ENCODE assay signal across 31 cellular contexts in genomic region chr7:138032775-138033174, GRCh38. TPM values are rescaled to one million over a fixed set of nuclear protein-coding genes. Genes with fewer than 3 reads are reported as not detected.
"Had no signal": no experiment of that assay in that cellular context is flagged by ENCODE, and none has a peak within 500 bp of the region (broad histone marks: within the 10 kb centered on the region; RNA-seq: fewer than 3 reads in every experiment).

No MANE protein-coding gene starts in this region.

- H3K79me2 ChIP-seq: hepatocyte had no signal

- H3K27me3 Mint-ChIP-seq: type B pancreatic cell had no signal

- H3K4me3 Mint-ChIP-seq: activated B cell treated with CpG ODN at 0.5 μM for 24 hours; activated CD4-positive, alpha-beta T cell treated with anti-CD3 and anti-CD28 coated beads for 36 hours; activated naive CD8-positive, alpha-beta T cell; activated T-cell treated with anti-CD3 and anti-CD28 coated beads, Interleukin-2, amount 50 U/mL, for 4 hours; T-cell; T-helper 2 cell treated with Interferon-gamma antibody and Interleukin-4, amounts not matched to agents 5 μg/mL and 100 μg/mL, for 36 hours; type B pancreatic cell had no signal

- H3K27me3 ChIP-seq: adrenal gland, hepatocyte, spleen, testis, vagina had no signal

- ATAC-seq: activated CD4-positive, alpha-beta T cell treated with anti-CD3 and anti-CD28 coated beads for 36 hours; activated T-cell treated with anti-CD3 and anti-CD28 coated beads, Interleukin-2, amount 50 U/mL, for 4 hours; left ventricle myocardium superior; T-cell had no signal

- H2AFZ ChIP-seq: hepatocyte had no signal

- H3K4me1 Mint-ChIP-seq: activated CD4-positive, alpha-beta T cell treated with anti-CD3 and anti-CD28 coated beads for 36 hours; T-cell had no signal

- H3K27ac Mint-ChIP-seq: activated CD4-positive, alpha-beta T cell treated with anti-CD3 and anti-CD28 coated beads for 36 hours; activated naive CD8-positive, alpha-beta T cell; activated T-helper 2 cell treated with anti-CD3 and anti-CD28 coated beads, Interferon-gamma antibody, Interleukin-2, Interleukin-4, amounts not matched to agents 10 μg/mL and 5 μg/mL and 100 μg/mL, durations not matched to agents 14 hours and 24 hours and 36 hours; T-cell; T-helper 2 cell treated with Interferon-gamma antibody and Interleukin-4, amounts not matched to agents 5 μg/mL and 100 μg/mL, for 36 hours; type B pancreatic cell had no signal

- DNase-seq: activated B cell treated with CpG ODN at 0.5 μM for 24 hours; activated CD4-positive, alpha-beta T cell treated with anti-CD3 and anti-CD28 coated beads for 36 hours; activated CD4-positive, alpha-beta T cell treated with anti-CD3 and anti-CD28 coated beads, Interleukin-2, amount 50 U/mL, for 48 hours; activated CD8-positive, alpha-beta memory T cell treated with anti-CD3 and anti-CD28 coated beads, Interleukin-2, amount 50 U/mL, for 48 hours; activated naive CD4-positive, alpha-beta T cell; activated T-cell treated with anti-CD3 and anti-CD28 coated beads, Interleukin-2, amount 50 U/mL, for 4 hours; cerebellar nuclear complex; glutamatergic neuron; left ventricle myocardium superior; mammary epithelial cell; posterior cingulate gyrus; retina; spleen; stimulated activated CD4-positive, alpha-beta T cell treated with anti-CD3 and anti-CD28 coated beads, Interleukin-4, amount 100 ng/mL, for 1 hour; stimulated activated naive CD4-positive, alpha-beta T cell; T-cell; testis had no signal

- H3K4me2 ChIP-seq: hepatocyte had no signal

- H3K27ac ChIP-seq: adrenal gland, hepatocyte, spleen, testis, vagina had no signal

- H3K4me1 ChIP-seq: testis, vagina had no signal

- H3K4me3 ChIP-seq: adrenal gland, hepatocyte, spleen, testis, vagina had no signal

RNA-seq across cellular contexts. Expression of gene AKR1D1, which starts 43.5 kb away (rescaled TPM):
- total RNA-seq: activated B cell treated with CpG ODN at 0.5 μM for 24 hours; activated CD4-positive, alpha-beta T cell treated with anti-CD3 and anti-CD28 coated beads for 36 hours; activated CD8-positive, alpha-beta memory T cell treated with anti-CD3 and anti-CD28 coated beads for 36 hours; activated T-helper 2 cell treated with anti-CD3 and anti-CD28 coated beads, Interferon-gamma antibody, Interleukin-2, Interleukin-4, amounts not matched to agents 10 μg/mL and 5 μg/mL and 100 μg/mL, durations not matched to agents 14 hours and 24 hours and 36 hours; epithelial cell of proximal tubule; fibroblast of lung; frontal cortex; left ventricle myocardium superior; mammary epithelial cell; myocyte; omental fat pad; vagina had no signal
- polyA plus RNA-seq: fibroblast of lung, mammary epithelial cell, neural cell, spleen had no signal
